8 cellular contexts compared by ENCODE assay signal in genomic region chr10:52779541-52780390, GRCh38. TPM values are rescaled to one million over a fixed set of nuclear protein-coding genes. Genes with fewer than 3 reads are reported as not detected.
DNase-seq lines count a peak whose midpoint lies in the region; ATAC-seq, FAIRE-seq and TF ChIP-seq lines count a peak whose summit lies in the region.

No MANE protein-coding gene starts in this region.

- FAIRE-seq in GM12878 (lab: Jason Lieb, UNC) = peak; percentile 78

- no peaks in the 10 kb centered on the region for H3F3A ChIP-seq in DOHH2 (ENCODE audit: control insufficient read depth, insufficient read depth)

- no peak overlapping the region for H3K4me3 ChIP-seq in DOHH2 (ENCODE audit: low read length)
- H3K4me3 ChIP-seq in GM12878 = no peak overlapping the region
- no peak overlapping the region for H3K4me3 ChIP-seq in iPS DF 6.9 (ENCODE audit: low read length)

- H4K20me1 ChIP-seq in DOHH2 (ENCODE audit: control insufficient read depth, insufficient read depth, low read depth, low read length) (no peaks in the 10 kb centered on the region), GM12878 (ENCODE audit: control insufficient read depth, insufficient read depth) (no peaks in the 10 kb centered on the region)

- no peaks in the 10 kb centered on the region for H3K9me2 ChIP-seq in DOHH2 (replicated peaks; ENCODE audit: control insufficient read depth, low read length)

- no peak overlapping the region for H3K9ac ChIP-seq in GM12878 (ENCODE audit: control insufficient read depth, insufficient read depth, low read length)

- H3K79me2 ChIP-seq in DOHH2 (ENCODE audit: control insufficient read depth, low read length) (no peaks in the 10 kb centered on the region), GM12878 (ENCODE audit: control insufficient read depth, insufficient read depth, low read length) (no peaks in the 10 kb centered on the region)

- 16% methylated on average over 13 of the region's 13 CpGs for WGBS in GM12878 (ENCODE audit: insufficient coverage, insufficient replicate concordance, low lambda C conversion rate, missing lambda C conversion rate)
- no CpG with 5 or more reads among the region's 13 CpGs for WGBS in iPS DF 6.9 (ENCODE audit: insufficient coverage, insufficient read length)

- ATAC-seq in GM19328 (IDR thresholded peaks at IDR 0.05; ENCODE audit: unreplicated experiment) = peak; percentile 94
- peak; percentile 92 for ATAC-seq in HG03159 (IDR thresholded peaks at IDR 0.05; ENCODE audit: unreplicated experiment)
- ATAC-seq in GM12878 = peak; percentile 96

- TF ChIP-seq CTCF in DOHH2 (IDR thresholded peaks at IDR 0.05; ENCODE audit: low read depth, low read length, poor library complexity, severe bottlenecking) = peak; percentile 88
- TF ChIP-seq CTCF in GM12878 (IDR thresholded peaks at IDR 0.05 in 2 of 3, conservative IDR thresholded peaks at IDR 0.05 in 1 of 3; ENCODE audit: control insufficient read depth in 2 of 3, extremely low read depth in 1 of 3, insufficient read depth in 1 of 3, low read depth in 3 of 3, low read length in 3 of 3) = peak; percentile 87 to 96 (median 94)

- H3K27me3 ChIP-seq in DOHH2 (ENCODE audit: control insufficient read depth, low read length) = no peaks in the 10 kb centered on the region
- no peaks in the 10 kb centered on the region for H3K27me3 ChIP-seq in GM12878 (replicated peaks in 1 of 2; ENCODE audit: control insufficient read depth in 2 of 2, insufficient read depth in 2 of 2, low read length in 1 of 2)
- no peaks in the 10 kb centered on the region for H3K27me3 ChIP-seq in iPS DF 6.9 (ENCODE audit: control insufficient read depth, insufficient read depth, low read length)

- SMC1A ChIA-PET in GM12878 (lab: Charles Lee; ENCODE audit: uncharacterized antibody, unreplicated experiment) = interaction anchor here (1.0 to 1.9 kb wide), 4 partner anchors 31 to 135 kb away, joined by 3 to 10 read pairs (median 4); no protein-coding TSS in a partner anchor

- in situ Hi-C loops in GM12878 (cut with MboI) = loop anchor here (5.0 kb wide), 2 partner anchors 37 to 137 kb away; no protein-coding TSS in a partner anchor

- no TSS peak for BruUV-seq in GM12878 (replicated peaks; lab: Mats Ljungman, UMichigan)

- no peaks in the 10 kb centered on the region for H3K4me1 ChIP-seq in DOHH2 (ENCODE audit: control insufficient read depth, low read length)
- H3K4me1 ChIP-seq in GM12878 (ENCODE audit: control insufficient read depth, insufficient read depth, low read length) = no peaks in the 10 kb centered on the region
- H3K4me1 ChIP-seq in iPS DF 6.9 (ENCODE audit: control insufficient read depth, insufficient read depth, low read length) = no peaks in the 10 kb centered on the region

- H3K36me3 ChIP-seq in DOHH2 (ENCODE audit: control insufficient read depth, low read length) (no peaks in the 10 kb centered on the region), GM12878 (ENCODE audit: control insufficient read depth in 2 of 2, insufficient read depth in 2 of 2, low read length in 1 of 2) (no peaks in the 10 kb centered on the region), iPS DF 6.9 (ENCODE audit: control insufficient read depth, insufficient read depth, low read length) (no peaks in the 10 kb centered on the region)

- RAD21 ChIA-PET in GM12878 (lab: Charles Lee; ENCODE audit: unreplicated experiment) = interaction anchor here (1.1 to 2.2 kb wide), 4 partner anchors 10 to 135 kb away, joined by 3 to 19 read pairs (median 9); no protein-coding TSS in a partner anchor

- POLR2A ChIA-PET in GM12878 (lab: Charles Lee) = no interaction called here

- H3K9me3 ChIP-seq in DOHH2 (ENCODE audit: control insufficient read depth, insufficient read depth, low read length) (no peaks in the 10 kb centered on the region), GM12878 (replicated peaks; ENCODE audit: control insufficient read depth, insufficient read depth, low read length) (no peaks in the 10 kb centered on the region), iPS DF 6.9 (ENCODE audit: control insufficient read depth, insufficient read depth, low read length) (no peaks in the 10 kb centered on the region)

- intact Hi-C loops in GM12878 (cut with micrococcal nuclease; ENCODE audit: unreplicated experiment) = loop anchor here (1.0 kb wide), 2 partner anchors 38 to 135 kb away; no protein-coding TSS in a partner anchor

- TF ChIP-seq RAD21 in GM12878 (IDR thresholded peaks at IDR 0.05; ENCODE audit: insufficient read depth, low read depth, low read length) = peak; percentile 85

- H3K4me2 ChIP-seq in DOHH2 (ENCODE audit: low read length) = no peak overlapping the region
- no peak overlapping the region for H3K4me2 ChIP-seq in GM12878 (ENCODE audit: control insufficient read depth, insufficient read depth)

- H3K27ac ChIP-seq in DOHH2 (ENCODE audit: low read depth, low read length) (no peak overlapping the region), GM12878 (ENCODE audit: control insufficient read depth, insufficient read depth) (no peak overlapping the region), iPS DF 6.9 (ENCODE audit: low read length) (no peak overlapping the region)

- DNase-seq in OCI-M1 (lab: John Stamatoyannopoulos, UW) (peak; percentile 89), GM12878 (ENCODE audit: low read depth, low spot score) (no peak), iPS DF 6.9 (ENCODE audit: low read depth, low spot score) (peak; percentile 73), NCI-H2029 (lab: John Stamatoyannopoulos, UW) (no peak)
- peak; percentile 60 for DNase-seq in stimulated activated CD4-positive, alpha-beta T cell treated with anti-CD3 and anti-CD28 coated beads, Interleukin-15, amount 100 ng/mL, for 24 hours

- no peak overlapping the region for H2AFZ ChIP-seq in GM12878 (ENCODE audit: control insufficient read depth, low read depth, low read length)

- TF ChIP-seq POLR2A in GM12878 (IDR thresholded peaks at IDR 0.05; ENCODE audit: low read depth, low read length) = no peak

- no peak for TF ChIP-seq EP300 in GM12878 (IDR thresholded peaks at IDR 0.05; ENCODE audit: borderline replicate concordance in 1 of 2, control insufficient read depth in 1 of 2, low read depth in 2 of 2, low read length in 2 of 2)

- CTCF ChIA-PET in GM12878 (lab: Yijun Ruan, JAX) = interaction anchor here (0.8 to 5.2 kb wide), 13 partner anchors 10 to 134 kb away, joined by 3 to 56 read pairs (median 4); no protein-coding TSS in a partner anchor

TF ChIP-seq in GM12878, 131 proteins besides CTCF, POLR2A, EP300 and RAD21 (continues in another document):
- TF ChIP-seq E2F4 (IDR thresholded peaks at IDR 0.05; ENCODE audit: low read depth, low read length) = no peak
- TF ChIP-seq ESRRA (IDR thresholded peaks at IDR 0.05; ENCODE audit: low read length) = no peak
- TF ChIP-seq ZBTB11 (CRISPR knock-in tag; IDR thresholded peaks at IDR 0.05) = no peak
- TF ChIP-seq SMC3 (IDR thresholded peaks at IDR 0.05; ENCODE audit: borderline replicate concordance, low read length) = peak; percentile 70
- no peak for TF ChIP-seq EZH2 (IDR thresholded peaks at IDR 0.05; ENCODE audit: borderline replicate concordance, control insufficient read depth, low read depth, low read length)
- TF ChIP-seq TBL1XR1 (IDR thresholded peaks at IDR 0.05; ENCODE audit: low read depth, low read length) = no peak

RNA-seq across cellular contexts. Expression of gene MBL2, which starts 7.2 kb away (rescaled TPM):
- not detected in 2 replicates for total RNA-seq in GM12878 (2013; cell fraction: nucleolus; rRNA removed)
- not detected in 2 replicates for total RNA-seq in GM12878 (2014; rRNA removed)
- not detected in 2 replicates for total RNA-seq in GM12878 (2014; rRNA removed; fragmentation: Illumina TruSeq; extraction: Trizol)
- total RNA-seq in GM12878 (2021) = not detected in 2 replicates
- not detected for polyA plus RNA-seq in GM12878 (2011; ENCODE audit: low read depth)
- not detected in 2 replicates for polyA plus RNA-seq in GM12878 (2011; rRNA removed)
- not detected in 2 replicates for polyA plus RNA-seq in GM12878 (2011; cell fraction: cytosol; rRNA removed)
- not detected in 2 replicates for polyA plus RNA-seq in GM12878 (2011; cell fraction: nucleus; rRNA removed)
- polyA plus RNA-seq in GM12878 (2012) = not detected in 2 replicates
- not detected in 2 replicates for polyA plus RNA-seq in GM12878 (2014; fragmentation: Illumina TruSeq; extraction: Trizol)
- polyA plus RNA-seq in GM12878 (2014; fragmentation: Nextera tagmentation; extraction: Ambion mirVana) = not detected
- polyA plus RNA-seq in GM12878 (2014; rRNA removed) = not detected in 2 replicates
- not detected for polyA plus RNA-seq in GM12878 (2016; fragmentation: Nextera tagmentation; extraction: Ambion mirVana)
- not detected in 2 replicates for polyA minus RNA-seq in GM12878 (2011; rRNA and poly(A)+ RNA removed)
- not detected in 2 replicates for polyA minus RNA-seq in GM12878 (2011; cell fraction: cytosol; rRNA and poly(A)+ RNA removed)
- polyA minus RNA-seq in GM12878 (2011; cell fraction: nucleus; rRNA and poly(A)+ RNA removed) = not detected in 2 replicates

Comparison
In these comparisons a context has a peak if more than half of its experiments do, and no peak if none do; other contexts are left out.
1. DNase-seq: peak in OCI-M1 (single experiment), iPS DF 6.9 (single experiment) and stimulated activated CD4-positive, alpha-beta T cell treated with anti-CD3 and anti-CD28 coated beads, Interleukin-15, amount 100 ng/mL, for 24 hours (single experiment); none in GM12878 (single experiment) and NCI-H2029 (single experiment).
2. Peak in every context shown above with its lines, with median percentiles within 50 percentile points of each other: ATAC-seq.